In the genomic region with DNA sequence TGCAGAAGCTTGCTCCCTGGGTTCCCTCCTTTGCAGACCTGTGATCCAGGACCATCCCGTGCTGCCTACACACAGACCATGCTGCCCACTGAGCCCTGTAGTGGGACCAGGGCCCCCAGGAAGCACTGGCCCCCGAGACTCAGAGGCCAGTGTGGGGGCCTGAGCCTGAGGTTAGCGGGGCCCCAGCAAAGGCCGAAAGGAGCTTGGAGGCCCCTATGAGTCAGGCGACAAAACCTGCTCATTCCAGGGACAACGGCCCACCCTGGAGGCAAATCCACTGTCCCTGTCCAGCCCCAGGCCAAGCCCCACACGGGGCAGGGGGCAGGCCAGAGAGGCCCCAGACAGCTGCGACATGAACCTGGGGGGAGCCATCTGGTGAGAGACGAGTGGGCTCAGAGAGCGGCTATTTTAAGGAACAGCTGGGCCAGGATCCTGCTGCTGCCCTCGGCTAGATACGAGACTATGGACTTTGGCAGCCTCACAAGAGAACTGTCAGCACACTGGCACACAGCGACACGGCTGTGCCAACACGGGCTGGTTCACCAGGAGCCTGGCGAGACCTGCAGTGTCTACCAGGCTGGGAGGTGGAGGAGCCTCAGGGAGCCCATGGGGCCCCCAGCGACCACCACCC, we compare ENCODE assay signal across 10 cellular contexts.
DNase-seq lines count a peak whose midpoint lies in the region; ATAC-seq and TF ChIP-seq lines count a peak whose summit lies in the region.
"Had no signal": no experiment of that assay in that cellular context is flagged by ENCODE, and none has a peak within 500 bp of the region (broad histone marks: within the 10 kb centered on the region; RNA-seq: fewer than 3 reads in every experiment).

No MANE protein-coding gene starts in this region.

- H3K36me3 ChIP-seq in BLaER1 treated with 17β-estradiol and CSF1 and Interleukin-3, amounts not matched to agents 10 nM and 100 nM, result peaks cover 0 to 6% (median 0%) of the 10 kb centered on the region in 11 experiments; a peak in 2 of 22 replicates

- H3K27ac Mint-ChIP-seq in neural crest cell (ENCODE audit: unreplicated experiment), result no peak overlapping the region

- peak; percentile 18 for DNase-seq in NCI-H446 treated with DMSO at 0.1 percent for 48 hours (lab: John Stamatoyannopoulos, UW)
- peak in 8 of 10 donors; percentile 21 to 76 (median 58) for DNase-seq in dorsolateral prefrontal cortex
- no peak for DNase-seq in neural crest cell (ENCODE audit: low read depth, low spot score)
- no peak for DNase-seq in GDM1 (lab: John Stamatoyannopoulos, UW)
- DNase-seq in SHP77 treated with DMSO at 0.1 percent for 48 hours (lab: John Stamatoyannopoulos, UW), result no peak
- DNase-seq: stimulated activated CD4-positive, alpha-beta T cell treated with anti-CD3 and anti-CD28 coated beads, Interleukin-1b, Interleukin-23, amount 100 ng/mL, for 48 hours had no signal

- H4K20me1 ChIP-seq in BLaER1 treated with 17β-estradiol and CSF1 and Interleukin-3, amounts not matched to agents 10 nM and 100 nM, result peaks cover 17 to 95% (median 87%) of the 10 kb centered on the region in 11 experiments; a peak in 20 of 22 replicates

- no peaks in the 10 kb centered on the region for H3K9me3 ChIP-seq in BLaER1 treated with 17β-estradiol and CSF1 and Interleukin-3, amounts not matched to agents 10 nM and 100 nM (replicated peaks in 1 of 11)
- H3K9me3 ChIP-seq: tibial nerve had no signal

- H3K9me3 Mint-ChIP-seq in neural crest cell, result no peaks in the 10 kb centered on the region

- H3K4me2 ChIP-seq in BLaER1 treated with 17β-estradiol and CSF1 and Interleukin-3, amounts not matched to agents 10 nM and 100 nM, result peak overlapping the region; percentile 94 to 100 (median 99)

- no peak overlapping the region for H3K27ac ChIP-seq in BLaER1 treated with 17β-estradiol and CSF1 and Interleukin-3, amounts not matched to agents 10 nM and 100 nM
- H3K27ac ChIP-seq in dorsolateral prefrontal cortex, result peak overlapping the region in 3 of 59 donors; percentile 15 to 33 (median 27)

- no peaks in the 10 kb centered on the region for H3K36me3 Mint-ChIP-seq in neural crest cell (ENCODE audit: low read depth)

- H3K27me3 Mint-ChIP-seq in neural crest cell (ENCODE audit: low read depth), result peaks cover 12% of the 10 kb centered on the region

- peak overlapping the region; percentile 54 for H3K4me3 Mint-ChIP-seq in neural crest cell

- TF ChIP-seq CTCF in dorsolateral prefrontal cortex (IDR thresholded peaks at IDR 0.05 in 54 of 56, conservative IDR thresholded peaks at IDR 0.05 in 2 of 56; ENCODE audit: low read depth in 1 of 56, partially characterized antibody in 56 of 56) (no peak), neural crest cell (conservative IDR thresholded peaks at IDR 0.05) (no peak)

- H3K4me1 ChIP-seq in BLaER1 treated with 17β-estradiol and CSF1 and Interleukin-3, amounts not matched to agents 10 nM and 100 nM, result peaks cover 28 to 82% (median 68%) of the 10 kb centered on the region in 10 experiments

- ATAC-seq in HG02981 (IDR thresholded peaks at IDR 0.05; ENCODE audit: unreplicated experiment), result no peak
- no peak for ATAC-seq in GM21576 (IDR thresholded peaks at IDR 0.05; ENCODE audit: unreplicated experiment)

- H3K27me3 ChIP-seq in BLaER1 treated with 17β-estradiol and CSF1 and Interleukin-3, amounts not matched to agents 10 nM and 100 nM, result peaks cover 0 to 12% (median 0%) of the 10 kb centered on the region in 11 experiments; a peak in 6 of 22 replicates
- peaks cover 0 to 22% (median 7%) of the 10 kb centered on the region in 45 donors for H3K27me3 ChIP-seq in dorsolateral prefrontal cortex

- peaks cover 4% of the 10 kb centered on the region for H3K4me1 Mint-ChIP-seq in neural crest cell

- H3K9ac ChIP-seq in BLaER1 treated with 17β-estradiol and CSF1 and Interleukin-3, amounts not matched to agents 10 nM and 100 nM, result peak overlapping the region in 8 of 11 experiments; percentile 19 to 88 (median 79); a peak in 9 of 22 replicates

- intact Hi-C loops in dorsolateral prefrontal cortex (cut with DNase I), result no loop called here

- peak overlapping the region in 2 of 10 experiments; percentile 71 to 82; a peak in 1 of 20 replicates for H3K4me3 ChIP-seq in BLaER1 treated with 17β-estradiol and CSF1 and Interleukin-3, amounts not matched to agents 10 nM and 100 nM
- H3K4me3 ChIP-seq in dorsolateral prefrontal cortex, result peak overlapping the region in 1 of 59 donors; percentile 8

Comparison
In these comparisons a context has a peak if more than half of its experiments do, and no peak if none do; other contexts are left out.
1. DNase-seq: peak in NCI-H446 treated with DMSO at 0.1 percent for 48 hours (single experiment) and dorsolateral prefrontal cortex (8 of 10); none in neural crest cell (single experiment), GDM1 (single experiment) and SHP77 treated with DMSO at 0.1 percent for 48 hours (single experiment).